Comparison of ENCODE assay signal across 26 cellular contexts in the genomic region with DNA sequence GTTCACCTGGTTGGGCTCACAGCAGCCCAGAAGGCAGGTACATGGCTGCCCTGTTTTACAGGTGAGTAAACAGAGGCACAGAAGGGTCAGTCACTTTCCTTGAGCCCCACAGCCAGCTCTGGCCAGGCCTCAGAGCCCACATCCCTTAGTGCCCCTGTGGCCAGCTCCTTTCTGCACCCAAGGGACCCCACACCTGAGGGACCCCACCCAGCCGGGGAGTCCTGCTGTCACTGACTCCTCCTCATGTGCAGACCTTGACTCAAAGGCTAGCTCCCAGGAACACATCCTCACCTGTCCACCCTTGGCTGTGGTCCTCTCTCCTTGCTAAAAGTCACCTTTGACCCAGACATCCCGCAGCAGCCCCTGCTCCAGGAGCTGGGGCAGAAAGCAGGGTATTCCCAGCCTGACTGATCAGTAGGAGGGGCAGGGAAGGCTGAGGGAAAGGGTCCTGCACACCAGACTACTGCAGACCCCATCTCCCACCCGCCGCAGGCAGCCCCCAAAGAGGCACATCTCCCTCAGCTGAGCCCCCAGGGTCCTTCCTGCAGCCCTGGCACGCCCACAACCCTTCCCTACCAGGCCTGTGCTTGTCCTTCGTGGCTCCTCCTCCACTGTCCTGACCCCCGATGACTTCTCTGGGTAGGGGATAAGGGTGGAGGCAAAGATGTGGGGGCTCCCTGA. TPM values are rescaled to one million over a fixed set of nuclear protein-coding genes. Genes with fewer than 3 reads are reported as not detected.
DNase-seq lines count a peak whose midpoint lies in the region; ATAC-seq, FAIRE-seq and TF ChIP-seq lines count a peak whose summit lies in the region.
"Had no signal": no experiment of that assay in that cellular context is flagged by ENCODE, and none has a peak within 500 bp of the region (broad histone marks: within the 10 kb centered on the region; RNA-seq: fewer than 3 reads in every experiment).

No MANE protein-coding gene starts in this region.

- H3K27ac ChIP-seq in mammary epithelial cell (ENCODE audit: insufficient read depth, low read depth, low read length) (peak overlapping the region; percentile 76), layer of hippocampus (ENCODE audit: low read depth, low read length) (peak overlapping the region; percentile 62)
- H3K27ac ChIP-seq: skin epidermis had no signal

- no peaks in the 10 kb centered on the region for H3K36me3 Mint-ChIP-seq in T-cell
- H3K36me3 Mint-ChIP-seq: activated CD8-positive, alpha-beta memory T cell treated with anti-CD3 and anti-CD28 coated beads, Interleukin-2, amount 10 ng/mL, durations not matched to agents 7 days and 5 days; activated naive CD4-positive, alpha-beta T cell treated with anti-CD3 and anti-CD28 coated beads, Interleukin-2, amount 50 U/mL, for 24 hours; mesothelial cell of epicardium; naive thymus-derived CD4-positive, alpha-beta T cell had no signal

- peaks cover 6 to 19% (median 17%) of the 10 kb centered on the region in 3 donors for H3K4me1 Mint-ChIP-seq in T-cell

- H3K36me3 ChIP-seq in mammary epithelial cell (ENCODE audit: insufficient read depth, low read length): no peaks in the 10 kb centered on the region

- H3K4me3 ChIP-seq in mammary epithelial cell (replicated peaks in 1 of 3; ENCODE audit: insufficient read depth in 1 of 3, low read depth in 2 of 3, low read length in 3 of 3): peak overlapping the region in 1 of 3 experiments; percentile 20
- H3K4me3 ChIP-seq: skin epidermis had no signal

- DNase-seq in Right ventricle myocardium inferior (ENCODE audit: missing footprints) (peak; percentile 11), Right ventricle myocardium superior (no peak), mammary epithelial cell (no peak), urothelium cell line (ENCODE audit: low spot score) (peak; percentile 49), NCI-H187 (lab: John Stamatoyannopoulos, UW) (no peak), activated T-cell treated with anti-CD3 and anti-CD28 coated beads for 4 hours (no peak), T-cell (no peak)
- DNase-seq: 8988T; activated CD4-positive, alpha-beta T cell treated with anti-CD3 and anti-CD28 coated beads, Interleukin-2, amount 50 U/mL, for 1 hour; activated CD8-positive, alpha-beta memory T cell treated with anti-CD3 and anti-CD28 coated beads, Interleukin-2, amount 10 ng/mL, durations not matched to agents 7 days and 5 days; Caco-2; central memory CD4-positive, alpha-beta T cell; dermis blood vessel endothelial cell; glutamatergic neuron; Karpas-422; left colon; naive thymus-derived CD4-positive, alpha-beta T cell; NCI-H1694 treated with DMSO at 0.1 percent for 48 hours; stimulated activated CD4-positive, alpha-beta T cell treated with anti-CD3 and anti-CD28 coated beads, Interleukin-2, amount 100 ng/mL, for 24 hours; T-helper 9 cell had no signal

- intact Hi-C loops in Right ventricle myocardium inferior (cut with DNase I): no loop called here
- intact Hi-C loops in Right ventricle myocardium superior (cut with DNase I): no loop called here
- intact Hi-C loops in mammary epithelial cell (cut with micrococcal nuclease): no loop called here

- H3K27me3 Mint-ChIP-seq in T-cell: peaks cover under 1 to 2% of the 10 kb centered on the region in 2 donors
- H3K27me3 Mint-ChIP-seq: activated naive CD4-positive, alpha-beta T cell treated with anti-CD3 and anti-CD28 coated beads, Interleukin-2, amount 50 U/mL, for 24 hours had no signal

- peak; percentile 40 for FAIRE-seq in urothelium cell line (lab: Jason Lieb, UNC)
- FAIRE-seq: endothelial cell of umbilical vein had no signal

- dilution Hi-C loops in mammary epithelial cell (cut with HindIII; ENCODE audit: low sequenced_read_pairs): loop anchor here (25.0 kb wide), 1 partner anchor 90 kb away; the partner anchor contains the start of gene GPR148

- H4K20me1 ChIP-seq in mammary epithelial cell (ENCODE audit: insufficient read depth, low read length): no peaks in the 10 kb centered on the region

- no peak overlapping the region for H3K27ac Mint-ChIP-seq in T-cell
- H3K27ac Mint-ChIP-seq: activated CD8-positive, alpha-beta memory T cell treated with anti-CD3 and anti-CD28 coated beads, Interleukin-2, amount 10 ng/mL, durations not matched to agents 7 days and 5 days; activated naive CD4-positive, alpha-beta T cell treated with anti-CD3 and anti-CD28 coated beads, Interleukin-2, amount 50 U/mL, for 24 hours; activated T-helper 1 cell treated with anti-CD3 and anti-CD28 coated beads, Interleukin-12 subunit alpha, Interleukin-12 subunit beta, Interleukin-2, Interleukin-4 antibody, amounts not matched to agents 30 ng/mL and 10 ng/mL and 1 ng/mL, durations not matched to agents 14 hours and 24 hours and 36 hours; mesothelial cell of epicardium had no signal

- H3K4me3 Mint-ChIP-seq in T-cell: no peak overlapping the region
- H3K4me3 Mint-ChIP-seq: activated CD8-positive, alpha-beta memory T cell treated with anti-CD3 and anti-CD28 coated beads, Interleukin-2, amount 10 ng/mL, durations not matched to agents 7 days and 5 days; activated naive CD4-positive, alpha-beta T cell treated with anti-CD3 and anti-CD28 coated beads, Interleukin-2, amount 50 U/mL, for 24 hours; activated T-helper 1 cell treated with anti-CD3 and anti-CD28 coated beads, Interleukin-12 subunit alpha, Interleukin-12 subunit beta, Interleukin-2, Interleukin-4 antibody, amounts not matched to agents 30 ng/mL and 10 ng/mL and 1 ng/mL, durations not matched to agents 14 hours and 24 hours and 36 hours; mesothelial cell of epicardium; naive thymus-derived CD4-positive, alpha-beta T cell had no signal

- in situ Hi-C loops in mammary epithelial cell (cut with MboI; ENCODE audit: low sequenced_read_pairs in 2 of 2): no loop called here

- peaks cover 57% of the 10 kb centered on the region for H3K4me1 ChIP-seq in mammary epithelial cell (ENCODE audit: insufficient read depth, low read length)
- H3K4me1 ChIP-seq: Caco-2 had no signal

- POLR2A ChIA-PET in T-cell (lab: Charles Lee): no interaction called here

- H3K9me3 ChIP-seq in mammary epithelial cell (replicated peaks; ENCODE audit: insufficient read depth, low read length): no peaks in the 10 kb centered on the region
- H3K9me3 ChIP-seq: Caco-2 had no signal

- ATAC-seq in Right ventricle myocardium inferior (no peak), Right ventricle myocardium superior (ENCODE audit: poor library complexity) (no peak), T-cell (replicated peaks in 1 of 4) (no peak)
- ATAC-seq: activated CD8-positive, alpha-beta memory T cell treated with anti-CD3 and anti-CD28 coated beads, Interleukin-2, amount 10 ng/mL, durations not matched to agents 7 days and 5 days; naive thymus-derived CD4-positive, alpha-beta T cell had no signal

- BruUV-seq in mammary epithelial cell (replicated peaks; lab: Mats Ljungman, UMichigan): no TSS peak

- CTCF ChIA-PET in mammary epithelial cell (lab: Charles Lee; ENCODE audit: low non-redundant PET) (no interaction called here), T-cell (lab: Charles Lee) (no interaction called here)

- H3K4me2 ChIP-seq in mammary epithelial cell (ENCODE audit: insufficient read depth, low read depth, low read length): peak overlapping the region; percentile 79

- WGBS in mammary epithelial cell (ENCODE audit: low coverage, missing lambda C conversion rate): 44% methylated on average over 7 of the region's 7 CpGs

- H3K9me3 Mint-ChIP-seq in T-cell: no peaks in the 10 kb centered on the region
- H3K9me3 Mint-ChIP-seq: activated naive CD4-positive, alpha-beta T cell treated with anti-CD3 and anti-CD28 coated beads, Interleukin-2, amount 50 U/mL, for 24 hours; activated T-helper 1 cell treated with anti-CD3 and anti-CD28 coated beads, Interleukin-12 subunit alpha, Interleukin-12 subunit beta, Interleukin-2, Interleukin-4 antibody, amounts not matched to agents 30 ng/mL and 10 ng/mL and 1 ng/mL, durations not matched to agents 14 hours and 24 hours and 36 hours; mesothelial cell of epicardium; naive thymus-derived CD4-positive, alpha-beta T cell had no signal

- H2AFZ ChIP-seq in mammary epithelial cell (ENCODE audit: low read depth, low read length): peak overlapping the region; percentile 75

- H3K79me2 ChIP-seq in mammary epithelial cell (ENCODE audit: insufficient read depth, low read length): no peaks in the 10 kb centered on the region

- H3K9ac ChIP-seq in mammary epithelial cell (ENCODE audit: insufficient read depth, low read length): peak overlapping the region; percentile 48

- no peak for TF ChIP-seq CTCF in mammary epithelial cell (conservative IDR thresholded peaks at IDR 0.05 in 1 of 2, IDR thresholded peaks at IDR 0.05 in 1 of 2; ENCODE audit: extremely low read depth in 1 of 2, insufficient read depth in 1 of 2, low read depth in 1 of 2, low read length in 2 of 2)

- H3K27me3 ChIP-seq in mammary epithelial cell (ENCODE audit: insufficient read depth, low read length): no peaks in the 10 kb centered on the region
- H3K27me3 ChIP-seq in layer of hippocampus (ENCODE audit: control insufficient read depth, insufficient read depth, low read length): no peaks in the 10 kb centered on the region

RNA-seq across cellular contexts. Expression of gene ARHGEF4, which starts 9.8 kb away (rescaled TPM):
- 4.1 TPM for total RNA-seq in Right ventricle myocardium inferior
- total RNA-seq in Right ventricle myocardium superior: 5.1 TPM
- total RNA-seq in mammary epithelial cell: 10 to 100 TPM; 48.8 to 70.3 TPM
- polyA plus RNA-seq in mammary epithelial cell: 23.1 TPM
- 45.2 TPM for polyA minus RNA-seq in mammary epithelial cell
- total RNA-seq in T-cell: 1 to 10 TPM; 2.9 to 5.3 (median 4.4) TPM
- total RNA-seq: endothelial cell of umbilical vein had no signal
- polyA plus RNA-seq: endothelial cell of umbilical vein had no signal

Comparison
In these comparisons a context has a peak if more than half of its experiments do, and no peak if none do; other contexts are left out.
1. DNase-seq: peak in Right ventricle myocardium inferior (single experiment) and urothelium cell line (single experiment); none in Right ventricle myocardium superior (single experiment), mammary epithelial cell (single experiment), NCI-H187 (0 of 2), activated T-cell treated with anti-CD3 and anti-CD28 coated beads for 4 hours (single experiment) and T-cell (0 of 34).